ENCODE assay signal across 22 cellular contexts in the genomic region with DNA sequence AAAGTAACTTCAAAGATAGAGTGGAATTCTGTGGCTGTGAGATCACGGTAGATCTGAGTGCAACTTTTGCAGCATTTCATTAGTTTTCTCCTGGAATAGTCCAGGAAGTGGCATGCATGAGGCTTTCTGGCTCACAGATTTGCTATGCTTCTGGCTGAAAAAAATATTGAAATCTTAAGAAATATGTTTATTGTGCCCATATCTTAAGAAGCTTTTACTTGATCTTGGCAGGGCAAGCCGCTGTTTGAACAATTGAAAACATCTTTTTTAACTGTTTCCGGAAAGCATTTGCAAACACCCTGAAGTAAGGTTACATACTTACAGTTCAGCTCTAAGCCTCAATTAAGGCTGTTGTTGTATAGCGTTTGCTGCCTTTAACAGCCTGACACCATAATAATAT.
"Had no signal": no experiment of that assay in that cellular context is flagged by ENCODE, and none has a peak within 500 bp of the region (broad histone marks: within the 10 kb centered on the region; RNA-seq: fewer than 3 reads in every experiment).

No MANE protein-coding gene starts in this region.

- H3K9me3 ChIP-seq: pancreas, prostate gland, right lobe of liver, upper lobe of right lung, vagina had no signal

- H3K27me3 ChIP-seq: hepatocyte, pancreas, right lobe of liver, spleen, tibial nerve, upper lobe of right lung, vagina had no signal

- H2AFZ ChIP-seq: hepatocyte had no signal

- H3K27ac ChIP-seq: coronary artery, hepatocyte, pancreas, prostate gland, right lobe of liver, spleen, tibial nerve, upper lobe of right lung, vagina had no signal

- FAIRE-seq: kidney, pancreas had no signal

- H3K36me3 ChIP-seq: pancreas, prostate gland, right lobe of liver, spleen, tibial nerve, upper lobe of right lung, vagina had no signal

- H3K4me2 ChIP-seq: hepatocyte had no signal

- H3K4me1 ChIP-seq: pancreas, prostate gland, right lobe of liver, spleen, tibial nerve, upper lobe of right lung, vagina had no signal

- DNase-seq: effector CD4-positive, alpha-beta T cell; endodermal cell; foreskin melanocyte; head of caudate nucleus; kidney; left cardiac atrium; mesendoderm; naive B cell; occipital lobe; pancreas; retina; right lobe of liver; spleen; stimulated activated CD4-positive, alpha-beta T cell treated with anti-CD3 and anti-CD28 coated beads, Interleukin-15, amount 100 ng/mL, for 24 hours; stimulated activated CD4-positive, alpha-beta T cell treated with anti-CD3 and anti-CD28 coated beads, Interleukin-1b, Interleukin-23, amount 100 ng/mL, for 48 hours; stimulated activated CD4-positive, alpha-beta T cell treated with anti-CD3 and anti-CD28 coated beads, Interleukin-4, amount 100 ng/mL, for 24 hours; upper lobe of right lung had no signal

- H3K79me2 ChIP-seq: hepatocyte had no signal

- H3K4me3 ChIP-seq: coronary artery, hepatocyte, pancreas, prostate gland, right lobe of liver, spleen, tibial nerve, upper lobe of right lung, vagina had no signal
